Comparison of ENCODE assay signal across 1 cellular context in genomic region chr17:39757931-39758873, GRCh38.
TF ChIP-seq lines count a peak whose summit lies in the region.

No MANE protein-coding gene starts in this region.

TF ChIP-seq in GM23338, 12 proteins besides CTCF, POLR2A, EP300 and RAD21 (continued from another document):
- no peak for TF ChIP-seq ZNF462 (CRISPR knock-in tag; IDR thresholded peaks at IDR 0.05)
- TF ChIP-seq EZH2phosphoT487 (IDR thresholded peaks at IDR 0.05; ENCODE audit: unreplicated experiment) = no peak
- no peak for TF ChIP-seq STAT1 (IDR thresholded peaks at IDR 0.05; ENCODE audit: unreplicated experiment)
- no peak for TF ChIP-seq CREB1 (CRISPR knock-in tag; IDR thresholded peaks at IDR 0.05; ENCODE audit: low read depth)
- no peak for TF ChIP-seq EZH2 (IDR thresholded peaks at IDR 0.05; ENCODE audit: low read depth, unreplicated experiment)
- no peak for TF ChIP-seq ZNF331 (CRISPR knock-in tag; IDR thresholded peaks at IDR 0.05; ENCODE audit: low read depth)
- TF ChIP-seq JUNB (IDR thresholded peaks at IDR 0.05; ENCODE audit: unreplicated experiment) = no peak
